9 cellular contexts compared by ENCODE assay signal in genomic region chr5:60248900-60249299, GRCh38.
A peak's percentile ranks its signal among the peaks of the same experiment; 100 is the strongest.
DNase-seq lines count a peak whose midpoint lies in the region; ATAC-seq and TF ChIP-seq lines count a peak whose summit lies in the region.
"Had no signal": no experiment of that assay in that cellular context is flagged by ENCODE, and none has a peak within 500 bp of the region (broad histone marks: within the 10 kb centered on the region; RNA-seq: fewer than 3 reads in every experiment).

No MANE protein-coding gene starts in this region.

- H3K27me3 ChIP-seq in CD8-positive, alpha-beta T cell (ENCODE audit: insufficient read depth, low read length): no peaks in the 10 kb centered on the region

- no peaks in the 10 kb centered on the region for H3K9me3 ChIP-seq in CD8-positive, alpha-beta T cell (ENCODE audit: low read length)

- ATAC-seq in GM19328 (IDR thresholded peaks at IDR 0.05; ENCODE audit: unreplicated experiment) (peak; percentile 90), HG02981 (IDR thresholded peaks at IDR 0.05; ENCODE audit: unreplicated experiment) (peak; percentile 92)
- ATAC-seq in CD8-positive, alpha-beta T cell: no peak

- no peak overlapping the region for H3K4me3 ChIP-seq in CD8-positive, alpha-beta T cell (ENCODE audit: low read depth, low read length)

- TF ChIP-seq CTCF in CD8-positive, alpha-beta T cell (IDR thresholded peaks at IDR 0.05): no peak

- no peaks in the 10 kb centered on the region for H3K4me1 Mint-ChIP-seq in CD8-positive, alpha-beta T cell (ENCODE audit: low read depth)

- no peaks in the 10 kb centered on the region for H3K36me3 ChIP-seq in CD8-positive, alpha-beta T cell (ENCODE audit: insufficient read depth, low read length)

- no peak overlapping the region for H3K27ac Mint-ChIP-seq in CD8-positive, alpha-beta T cell
- H3K27ac Mint-ChIP-seq: brain had no signal

- no peak overlapping the region for H3K27ac ChIP-seq in CD8-positive, alpha-beta T cell (ENCODE audit: low read depth, low read length)

- POLR2A ChIA-PET in CD8-positive, alpha-beta T cell (lab: Charles Lee): no interaction called here

- no peaks in the 10 kb centered on the region for H3K27me3 Mint-ChIP-seq in CD8-positive, alpha-beta T cell (ENCODE audit: low read depth)
- H3K27me3 Mint-ChIP-seq: brain had no signal

- H3K9me3 Mint-ChIP-seq in CD8-positive, alpha-beta T cell: peaks cover 18% of the 10 kb centered on the region

- DNase-seq in NOMO-1 treated with DMSO at 0.1 percent for 48 hours (lab: John Stamatoyannopoulos, UW; ENCODE audit: unreplicated experiment) (peak; percentile 99), renal cortical epithelial cell (ENCODE audit: low read depth) (peak; percentile 3), cortex of kidney (lab: John Stamatoyannopoulos, UW) (no peak), cerebellar nuclear complex (lab: John Stamatoyannopoulos, UW) (no peak)
- no peak for DNase-seq in CD8-positive, alpha-beta T cell
- no peak for DNase-seq in stimulated activated naive CD4-positive, alpha-beta T cell treated with Interleukin-2 at 50 U/mL for 16 hours (lab: John Stamatoyannopoulos, UW)

- no peak overlapping the region for H3K4me3 Mint-ChIP-seq in CD8-positive, alpha-beta T cell
- H3K4me3 Mint-ChIP-seq: brain had no signal

- H3K36me3 Mint-ChIP-seq in CD8-positive, alpha-beta T cell: no peaks in the 10 kb centered on the region
- H3K36me3 Mint-ChIP-seq: brain had no signal

- H3K4me1 ChIP-seq in CD8-positive, alpha-beta T cell (ENCODE audit: insufficient read depth, low read length): no peaks in the 10 kb centered on the region

- CTCF ChIA-PET in CD8-positive, alpha-beta T cell (lab: Charles Lee): interaction anchor here (0.7 kb wide), 1 partner anchor 27 kb away, joined by 3 read pairs; no protein-coding TSS in a partner anchor

- intact Hi-C loops in CD8-positive, alpha-beta T cell (cut with DNase I, micrococcal nuclease): no loop called here

Comparison
In these comparisons a context has a peak if more than half of its experiments do, and no peak if none do; other contexts are left out.
1. DNase-seq: peak in NOMO-1 treated with DMSO at 0.1 percent for 48 hours (single experiment) and renal cortical epithelial cell (single experiment); none in CD8-positive, alpha-beta T cell (0 of 7), cortex of kidney (single experiment), stimulated activated naive CD4-positive, alpha-beta T cell treated with Interleukin-2 at 50 U/mL for 16 hours (single experiment) and cerebellar nuclear complex (0 of 2).